ENCODE assay signal across 20 cellular contexts in the genomic region with DNA sequence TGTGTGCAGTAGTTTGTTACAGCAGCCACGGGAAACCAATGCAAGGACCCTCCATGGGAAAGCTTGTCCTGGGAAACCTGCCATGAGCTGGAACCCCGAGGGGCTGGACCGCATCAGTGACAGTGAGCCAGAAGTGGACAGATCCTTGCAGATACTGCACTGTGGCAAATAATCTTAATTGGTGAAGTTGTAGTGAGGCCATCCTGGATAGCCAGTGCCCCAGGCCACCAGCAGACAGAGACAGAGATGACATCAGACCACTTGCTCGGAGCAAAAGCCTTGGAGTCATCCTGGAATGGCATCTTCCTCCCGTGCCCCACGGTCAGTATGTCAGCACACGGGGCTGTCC. TPM values are rescaled to one million over a fixed set of nuclear protein-coding genes. Genes with fewer than 3 reads are reported as not detected.
"Had no signal": no experiment of that assay in that cellular context is flagged by ENCODE, and none has a peak within 500 bp of the region (broad histone marks: within the 10 kb centered on the region; RNA-seq: fewer than 3 reads in every experiment).

No MANE protein-coding gene starts in this region.

- H3K4me3 ChIP-seq: ascending aorta, gastroesophageal sphincter, heart left ventricle, mucosa of descending colon, ovary, prostate gland, upper lobe of left lung had no signal

- H3K27ac Mint-ChIP-seq: activated B cell treated with CpG ODN at 0.5 μM for 24 hours; activated CD4-positive, alpha-beta T cell treated with anti-CD3 and anti-CD28 coated beads for 36 hours; activated naive CD4-positive, alpha-beta T cell treated with anti-CD3 and anti-CD28 coated beads for 36 hours; T-helper 17 cell had no signal

- H3K9me3 ChIP-seq: ascending aorta, gastroesophageal sphincter, heart left ventricle, mucosa of descending colon, ovary, prostate gland, upper lobe of left lung had no signal

- H3K36me3 ChIP-seq: ascending aorta, gastroesophageal sphincter, heart left ventricle, ovary, prostate gland, upper lobe of left lung had no signal

- H3K4me1 Mint-ChIP-seq: activated B cell treated with CpG ODN at 0.5 μM for 24 hours; activated CD4-positive, alpha-beta T cell treated with anti-CD3 and anti-CD28 coated beads for 36 hours; central memory CD8-positive, alpha-beta T cell had no signal

- H3K9me3 Mint-ChIP-seq: activated B cell treated with CpG ODN at 0.5 μM for 24 hours; activated naive CD4-positive, alpha-beta T cell treated with anti-CD3 and anti-CD28 coated beads for 36 hours; central memory CD8-positive, alpha-beta T cell had no signal

- H3K27ac ChIP-seq: ascending aorta, epithelial cell of prostate, gastroesophageal sphincter, prostate gland, upper lobe of left lung had no signal

- H3K27me3 ChIP-seq: ascending aorta, gastroesophageal sphincter, heart left ventricle, ovary, upper lobe of left lung had no signal

- H3K4me3 Mint-ChIP-seq: activated B cell treated with CpG ODN at 0.5 μM for 24 hours; activated CD4-positive, alpha-beta T cell treated with anti-CD3 and anti-CD28 coated beads for 36 hours; activated naive CD4-positive, alpha-beta T cell treated with anti-CD3 and anti-CD28 coated beads for 36 hours; central memory CD8-positive, alpha-beta T cell; T-helper 17 cell had no signal

- DNase-seq: activated B cell treated with CpG ODN at 0.5 μM for 24 hours; activated CD4-positive, alpha-beta T cell treated with anti-CD3 and anti-CD28 coated beads for 36 hours; activated CD4-positive, alpha-beta T cell treated with anti-CD3 and anti-CD28 coated beads, Interleukin-2, amount 50 U/mL, for 4 hours; activated CD8-positive, alpha-beta memory T cell treated with anti-CD3 and anti-CD28 coated beads for 24 hours; activated CD8-positive, alpha-beta memory T cell treated with anti-CD3 and anti-CD28 coated beads, Interleukin-2, amount 50 U/mL, for 4 hours; activated T-cell treated with anti-CD3 and anti-CD28 coated beads, Interleukin-2, amount 50 U/mL, for 48 hours; cortex of kidney; mucosa of descending colon; stimulated activated CD4-positive, alpha-beta T cell treated with anti-CD3 and anti-CD28 coated beads, Interleukin-4, amount 100 ng/mL, for 24 hours; stimulated activated naive CD4-positive, alpha-beta T cell treated with Interleukin-2 at 50 U/mL for 16 hours; T-helper 17 cell had no signal

- ATAC-seq: activated CD4-positive, alpha-beta T cell treated with anti-CD3 and anti-CD28 coated beads for 36 hours; T-helper 17 cell had no signal

- H3K4me1 ChIP-seq: ascending aorta, prostate gland had no signal

RNA-seq across cellular contexts. Expression of gene SORCS2, which starts 35.2 kb away (rescaled TPM):
- total RNA-seq: activated B cell treated with CpG ODN at 0.5 μM for 24 hours, T-helper 17 cell had no signal
